ENCODE assay signal across 16 cellular contexts in the genomic region with DNA sequence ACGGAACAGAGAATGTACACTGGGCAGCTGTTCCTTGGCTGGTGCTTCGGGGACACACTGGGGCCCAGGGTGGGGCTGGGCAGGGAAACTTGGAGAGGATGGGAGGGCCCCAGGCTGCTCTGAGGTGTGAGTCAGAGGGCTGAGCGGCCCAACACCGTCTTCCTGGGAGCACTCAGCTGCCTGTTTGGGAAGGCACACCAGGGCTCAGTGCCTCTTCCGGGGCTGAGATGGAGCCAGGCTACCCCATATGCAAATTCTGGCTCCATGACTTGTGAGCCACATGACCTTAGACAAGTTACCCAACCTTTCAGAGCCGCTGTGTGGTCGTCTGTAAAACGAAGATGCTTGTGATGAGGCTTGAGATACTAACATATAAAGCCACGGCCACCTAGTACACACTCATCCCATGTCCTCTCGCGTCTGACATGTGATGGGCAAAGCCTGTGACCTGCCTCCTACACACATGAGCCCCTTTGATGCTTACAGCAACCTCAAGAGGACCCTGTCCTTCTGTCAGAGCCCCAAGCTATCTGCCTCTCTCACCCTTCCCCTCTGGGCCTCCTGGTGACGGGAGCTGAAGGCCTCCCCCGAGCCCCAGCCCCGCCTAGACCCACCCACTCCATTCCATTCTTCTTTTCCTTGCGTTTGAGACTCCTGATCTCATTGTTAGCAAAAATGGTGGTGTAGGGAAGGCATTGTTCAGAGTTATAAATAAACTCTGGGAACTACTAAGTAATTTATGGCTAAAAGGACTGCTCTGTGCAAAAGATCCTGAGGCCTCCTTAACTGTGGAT. TPM values are rescaled to one million over a fixed set of nuclear protein-coding genes. Genes with fewer than 3 reads are reported as not detected.
DNase-seq lines count a peak whose midpoint lies in the region; ATAC-seq, FAIRE-seq and TF ChIP-seq lines count a peak whose summit lies in the region.
"Had no signal": no experiment of that assay in that cellular context is flagged by ENCODE, and none has a peak within 500 bp of the region (broad histone marks: within the 10 kb centered on the region; RNA-seq: fewer than 3 reads in every experiment).

No MANE protein-coding gene starts in this region.

- no peak for TF ChIP-seq CTCF in HepG2 (CRISPR knock-in tag; IDR thresholded peaks at IDR 0.05)

- DNase-seq in 8988T (peak; percentile 35), HCEC 1CT (peak; percentile 47), amniotic epithelial cell (ENCODE audit: low read depth) (peak; percentile 43), HepG2 (ENCODE audit: low spot score) (no peak), NCI-H2171 (lab: John Stamatoyannopoulos, UW) (no peak), NCI-H1092 (lab: John Stamatoyannopoulos, UW) (no peak)
- DNase-seq: activated CD4-positive, alpha-beta T cell treated with anti-CD3 and anti-CD28 coated beads, Interleukin-2, amount 50 U/mL, for 4 hours; Caco-2; KG1; NCI-H187 treated with DMSO at 0.1 percent for 48 hours; T1000; testis had no signal

- CTCF ChIA-PET in HepG2 (lab: Yijun Ruan, JAX; ENCODE audit: low intra/inter-chr PET ratio, low total read pairs): no interaction called here

- TF ChIP-seq RAD21 in HepG2 (CRISPR knock-in tag; IDR thresholded peaks at IDR 0.05): no peak

- FAIRE-seq in HepG2 (lab: Jason Lieb, UNC): no peak

- intact Hi-C loops in HepG2 (cut with micrococcal nuclease; ENCODE audit: unreplicated experiment): no loop called here

- H3K27me3 ChIP-seq in HepG2 (ENCODE audit: control insufficient read depth in 1 of 2, insufficient read depth in 2 of 2, low read length in 2 of 2): peaks cover 2 to 17% of the 10 kb centered on the region in 2 experiments; a peak in 4 of 5 replicates
- H3K27me3 ChIP-seq: testis had no signal

- H3K9me3 ChIP-seq in HepG2 (ENCODE audit: low read length): no peaks in the 10 kb centered on the region
- H3K9me3 ChIP-seq: Caco-2, testis had no signal

- no peak overlapping the region for H3K4me2 ChIP-seq in HepG2 (ENCODE audit: low read depth, low read length)

- H4K20me1 ChIP-seq in HepG2 (ENCODE audit: insufficient read depth, low read length): no peaks in the 10 kb centered on the region

- peaks cover 17% of the 10 kb centered on the region for H3K4me1 ChIP-seq in HepG2 (ENCODE audit: insufficient read depth, low read length)
- H3K4me1 ChIP-seq: Caco-2, testis had no signal

- no peak overlapping the region for H3K9ac ChIP-seq in HepG2 (ENCODE audit: insufficient read depth, low read depth, low read length)

- WGBS in HepG2 (ENCODE audit: low lambda C conversion rate): 34% methylated on average over 8 of the region's 15 CpGs

- H2AFZ ChIP-seq in HepG2 (ENCODE audit: low read length): no peak overlapping the region

- ATAC-seq in HepG2: peak; percentile 38
- ATAC-seq in HG02642 (IDR thresholded peaks at IDR 0.05; ENCODE audit: poor library complexity, unreplicated experiment): no peak
- no peak for ATAC-seq in HG03108 (IDR thresholded peaks at IDR 0.05; ENCODE audit: unreplicated experiment)
- ATAC-seq: Right ventricle myocardium inferior had no signal

- no TSS peak for BruUV-seq in HepG2 (replicated peaks; lab: Mats Ljungman, UMichigan)

- H3K27ac ChIP-seq in HepG2 (ENCODE audit: extremely low read length, insufficient read depth, low read length): no peak overlapping the region
- H3K27ac ChIP-seq: testis had no signal

- no peaks in the 10 kb centered on the region for H3K79me2 ChIP-seq in HepG2 (ENCODE audit: insufficient read depth, low read length)

- POLR2A ChIA-PET in HepG2 (lab: Yijun Ruan, JAX): no interaction called here

- TF ChIP-seq POLR2A in HepG2 (IDR thresholded peaks at IDR 0.05; ENCODE audit: insufficient read depth in 1 of 2, low read depth in 2 of 2, low read length in 2 of 2): no peak

- in situ Hi-C loops in HepG2 (cut with HindIII; ENCODE audit: extremely low pct_ligation_motif_present, low pct_unique_long_range_greater_than_20kb): no loop called here

- H3K36me3 ChIP-seq in HepG2 (replicated peaks in 1 of 2; ENCODE audit: control insufficient read depth in 1 of 2, insufficient read depth in 2 of 2, low read length in 2 of 2): no peaks in the 10 kb centered on the region

- H3K4me3 ChIP-seq in HepG2 (replicated peaks in 1 of 3; ENCODE audit: insufficient read depth in 1 of 3, low read depth in 2 of 3, low read length in 3 of 3): no peak overlapping the region
- H3K4me3 ChIP-seq: testis had no signal

- no peak for TF ChIP-seq EP300 in HepG2 (IDR thresholded peaks at IDR 0.05; ENCODE audit: low read depth in 2 of 2, low read length in 2 of 2)
- no peak for TF ChIP-seq EP300 in HepG2 (CRISPR knock-in tag; IDR thresholded peaks at IDR 0.05; ENCODE audit: borderline replicate concordance)

TF ChIP-seq in HepG2, 621 proteins besides CTCF, POLR2A, EP300 and RAD21:
- no peak for TF ChIP-seq ZNF766 (CRISPR knock-in tag; IDR thresholded peaks at IDR 0.05; ENCODE audit: borderline replicate concordance)
- TF ChIP-seq SIN3B (IDR thresholded peaks at IDR 0.05; ENCODE audit: low read length): no peak
- TF ChIP-seq ZNF263 (CRISPR knock-in tag; IDR thresholded peaks at IDR 0.05): 0 out of 2 replicates have a peak, but pooled peaks have one; percentile 57
- no peak for TF ChIP-seq ZNF180 (CRISPR knock-in tag; IDR thresholded peaks at IDR 0.05; ENCODE audit: borderline replicate concordance, low read depth)

RNA-seq across cellular contexts. Expression of gene KLRG2, which starts 26.1 kb away (rescaled TPM):
- total RNA-seq in HepG2 (2016; rRNA removed; fragmentation: Illumina TruSeq; extraction: Trizol): not detected in 2 replicates
- total RNA-seq in HepG2 (2016; cell fraction: cytosol; rRNA removed; fragmentation: Illumina TruSeq; extraction: Trizol; ENCODE audit: low read depth): not detected in 2 replicates
- total RNA-seq in HepG2 (2016; cell fraction: insoluble cytoplasmic fraction; rRNA removed; fragmentation: Illumina TruSeq; extraction: Trizol): not detected in 2 replicates
- total RNA-seq in HepG2 (2016; cell fraction: membrane; rRNA removed; fragmentation: Illumina TruSeq; extraction: Trizol): not detected in 2 replicates
- not detected in 2 replicates for total RNA-seq in HepG2 (2016; cell fraction: nucleus; rRNA removed; fragmentation: Illumina TruSeq; extraction: Trizol)
- not detected in 2 replicates for polyA plus RNA-seq in HepG2 (2011; rRNA removed)
- not detected in 2 replicates for polyA plus RNA-seq in HepG2 (2011; cell fraction: cytosol; rRNA removed)
- not detected in 2 replicates for polyA plus RNA-seq in HepG2 (2011; cell fraction: nucleus; rRNA removed)
- not detected in 2 replicates for polyA plus RNA-seq in HepG2 (2012)
- not detected in 2 replicates for polyA plus RNA-seq in HepG2 (2016; cell fraction: cytosol; fragmentation: Illumina TruSeq; extraction: Trizol; ENCODE audit: low read depth)
- polyA plus RNA-seq in HepG2 (2016; cell fraction: insoluble cytoplasmic fraction; fragmentation: Illumina TruSeq; extraction: Trizol; ENCODE audit: low read depth): not detected in 2 replicates
- polyA plus RNA-seq in HepG2 (2016; cell fraction: membrane; fragmentation: Illumina TruSeq; extraction: Trizol; ENCODE audit: low read depth): not detected in 2 replicates
- polyA plus RNA-seq in HepG2 (2016; cell fraction: nucleus; fragmentation: Illumina TruSeq; extraction: Trizol; ENCODE audit: insufficient read depth, low read depth): not detected in 2 replicates
- polyA minus RNA-seq in HepG2 (2011; rRNA and poly(A)+ RNA removed; ENCODE audit: low replicate concordance): not detected in 2 replicates
- polyA minus RNA-seq in HepG2 (2011; cell fraction: cytosol; rRNA and poly(A)+ RNA removed): not detected in 2 replicates
- not detected in 2 replicates for polyA minus RNA-seq in HepG2 (2011; cell fraction: nucleus; rRNA and poly(A)+ RNA removed)
- total RNA-seq: lung microvascular endothelial cell, Right ventricle myocardium inferior had no signal

Comparison
In these comparisons a context has a peak if more than half of its experiments do, and no peak if none do; other contexts are left out.
1. DNase-seq: peak in 8988T (single experiment), HCEC 1CT (single experiment) and amniotic epithelial cell (single experiment); none in HepG2 (single experiment), NCI-H2171 (single experiment) and NCI-H1092 (single experiment).